Comparison of ENCODE assay signal across 15 cellular contexts in genomic region chr2:195037072-195037471, GRCh38.
A peak's percentile ranks its signal among the peaks of the same experiment; 100 is the strongest.
DNase-seq lines count a peak whose midpoint lies in the region; ATAC-seq and TF ChIP-seq lines count a peak whose summit lies in the region.
"Had no signal": no experiment of that assay in that cellular context is flagged by ENCODE, and none has a peak within 500 bp of the region (broad histone marks: within the 10 kb centered on the region; RNA-seq: fewer than 3 reads in every experiment).

No MANE protein-coding gene starts in this region.

- no peak for TF ChIP-seq EP300 in transverse colon (IDR thresholded peaks at IDR 0.05; ENCODE audit: low read depth)

- no peak overlapping the region for H3K9ac ChIP-seq in mammary epithelial cell (ENCODE audit: insufficient read depth, low read length)
- H3K9ac ChIP-seq: BLaER1 treated with 17β-estradiol and CSF1 and Interleukin-3, amounts not matched to agents 10 nM and 100 nM had no signal

- no peak overlapping the region for H3K27ac Mint-ChIP-seq in activated naive CD8-positive, alpha-beta T cell treated with anti-CD3 and anti-CD28 coated beads for 36 hours
- H3K27ac Mint-ChIP-seq: CD4-positive, alpha-beta T cell had no signal

- CTCF ChIA-PET in mammary epithelial cell (lab: Charles Lee; ENCODE audit: low non-redundant PET), result no interaction called here

- H3K79me2 ChIP-seq in mammary epithelial cell (ENCODE audit: insufficient read depth, low read length), result no peaks in the 10 kb centered on the region

- no peaks in the 10 kb centered on the region for H3K27me3 ChIP-seq in mammary epithelial cell (ENCODE audit: insufficient read depth, low read length)
- no peaks in the 10 kb centered on the region for H3K27me3 ChIP-seq in breast epithelium
- H3K27me3 ChIP-seq in foreskin keratinocyte, result no peaks in the 10 kb centered on the region
- H3K27me3 ChIP-seq in transverse colon, result no peaks in the 10 kb centered on the region
- H3K27me3 ChIP-seq: BLaER1 treated with 17β-estradiol and CSF1 and Interleukin-3, amounts not matched to agents 10 nM and 100 nM had no signal

- WGBS in mammary epithelial cell (ENCODE audit: low coverage, missing lambda C conversion rate), result 60% methylated on average over 2 of the region's 2 CpGs
- WGBS in transverse colon (ENCODE audit: low coverage in 1 of 2), 2 donors, result 40 to 53% methylated on average over 1 to 2 of the region's 2 CpGs

- H3K27ac ChIP-seq in mammary epithelial cell (ENCODE audit: insufficient read depth, low read depth, low read length) (no peak overlapping the region), breast epithelium (no peak overlapping the region), foreskin keratinocyte (no peak overlapping the region), transverse colon (no peak overlapping the region)
- H3K27ac ChIP-seq: BLaER1 treated with 17β-estradiol and CSF1 and Interleukin-3, amounts not matched to agents 10 nM and 100 nM had no signal

- no peaks in the 10 kb centered on the region for H3K4me1 Mint-ChIP-seq in activated naive CD8-positive, alpha-beta T cell treated with anti-CD3 and anti-CD28 coated beads for 36 hours

- H3K9me3 ChIP-seq in mammary epithelial cell (replicated peaks; ENCODE audit: insufficient read depth, low read length) (no peaks in the 10 kb centered on the region), breast epithelium (no peaks in the 10 kb centered on the region), mucosa of descending colon (no peaks in the 10 kb centered on the region), transverse colon (no peaks in the 10 kb centered on the region)
- H3K9me3 ChIP-seq: BLaER1 treated with 17β-estradiol and CSF1 and Interleukin-3, amounts not matched to agents 10 nM and 100 nM; HAP-1 had no signal

- intact Hi-C loops in mammary epithelial cell (cut with micrococcal nuclease), result no loop called here
- intact Hi-C loops in breast epithelium (cut with DNase I; ENCODE audit: low total_unique reads), result no loop called here
- intact Hi-C loops in mucosa of descending colon (cut with DNase I, micrococcal nuclease), result no loop called here
- intact Hi-C loops in transverse colon (cut with DNase I; ENCODE audit: low total_unique reads), result no loop called here

- H3K9me3 Mint-ChIP-seq in activated naive CD8-positive, alpha-beta T cell treated with anti-CD3 and anti-CD28 coated beads for 36 hours, result no peaks in the 10 kb centered on the region
- H3K9me3 Mint-ChIP-seq: CD4-positive, alpha-beta T cell had no signal

- H3K36me3 Mint-ChIP-seq in activated naive CD8-positive, alpha-beta T cell treated with anti-CD3 and anti-CD28 coated beads for 36 hours, result no peaks in the 10 kb centered on the region

- no peak overlapping the region for H3K4me2 ChIP-seq in mammary epithelial cell (ENCODE audit: insufficient read depth, low read depth, low read length)
- H3K4me2 ChIP-seq: BLaER1 treated with 17β-estradiol and CSF1 and Interleukin-3, amounts not matched to agents 10 nM and 100 nM had no signal

- H3K4me1 ChIP-seq in mammary epithelial cell (ENCODE audit: insufficient read depth, low read length) (no peaks in the 10 kb centered on the region), breast epithelium (no peaks in the 10 kb centered on the region), foreskin keratinocyte (no peaks in the 10 kb centered on the region), mucosa of descending colon (ENCODE audit: low read depth) (no peaks in the 10 kb centered on the region), transverse colon (no peaks in the 10 kb centered on the region)
- H3K4me1 ChIP-seq: HAP-1 had no signal

- no peaks in the 10 kb centered on the region for H4K20me1 ChIP-seq in mammary epithelial cell (ENCODE audit: insufficient read depth, low read length)
- H4K20me1 ChIP-seq: BLaER1 treated with 17β-estradiol and CSF1 and Interleukin-3, amounts not matched to agents 10 nM and 100 nM had no signal

- TF ChIP-seq CTCF in mammary epithelial cell (conservative IDR thresholded peaks at IDR 0.05 in 1 of 2, IDR thresholded peaks at IDR 0.05 in 1 of 2; ENCODE audit: extremely low read depth in 1 of 2, insufficient read depth in 1 of 2, low read depth in 1 of 2, low read length in 2 of 2), result no peak
- TF ChIP-seq CTCF in breast epithelium (IDR thresholded peaks at IDR 0.05), result no peak
- no peak for TF ChIP-seq CTCF in foreskin keratinocyte (conservative IDR thresholded peaks at IDR 0.05)
- TF ChIP-seq CTCF in mucosa of descending colon (IDR thresholded peaks at IDR 0.05), result no peak
- TF ChIP-seq CTCF in transverse colon (IDR thresholded peaks at IDR 0.05), result no peak

- dilution Hi-C loops in mammary epithelial cell (cut with HindIII; ENCODE audit: low sequenced_read_pairs), result no loop called here

- no TSS peak for BruUV-seq in mammary epithelial cell (replicated peaks; lab: Mats Ljungman, UMichigan)

- in situ Hi-C loops in mammary epithelial cell (cut with MboI; ENCODE audit: low sequenced_read_pairs in 2 of 2), result no loop called here
- in situ Hi-C loops in transverse colon (cut with MboI; ENCODE audit: low pct_ligation_motif_present in 1 of 4, low pct_unique_long_range_greater_than_20kb in 1 of 4, low sequenced_read_pairs in 3 of 4), result no loop called here

- no peaks in the 10 kb centered on the region for H3K36me3 ChIP-seq in mammary epithelial cell (ENCODE audit: insufficient read depth, low read length)
- peaks cover 4% of the 10 kb centered on the region for H3K36me3 ChIP-seq in breast epithelium
- no peaks in the 10 kb centered on the region for H3K36me3 ChIP-seq in mucosa of descending colon (ENCODE audit: low read depth)
- no peaks in the 10 kb centered on the region for H3K36me3 ChIP-seq in transverse colon
- H3K36me3 ChIP-seq: BLaER1 treated with 17β-estradiol and CSF1 and Interleukin-3, amounts not matched to agents 10 nM and 100 nM; HAP-1 had no signal

- DNase-seq in mammary epithelial cell (no peak), breast epithelium (ENCODE audit: low spot score in 2 of 2) (no peak), foreskin keratinocyte (peak in 1 of 2 donors; percentile 20), mucosa of descending colon (peak in 1 of 3 donors; percentile 16), transverse colon (peak; percentile 21), NCI-H146 (lab: John Stamatoyannopoulos, UW) (no peak)
- no peak for DNase-seq in activated naive CD8-positive, alpha-beta T cell treated with anti-CD3 and anti-CD28 coated beads for 36 hours
- no peak for DNase-seq in activated CD4-positive, alpha-beta T cell treated with anti-CD3 and anti-CD28 coated beads for 1 hour
- DNase-seq: 8988T; ACHN; CD4-positive, alpha-beta T cell; DND-41; GDM1 had no signal

- ATAC-seq in foreskin keratinocyte (peak; percentile 16), mucosa of descending colon (peak; percentile 55)

- no peaks in the 10 kb centered on the region for H3K27me3 Mint-ChIP-seq in activated naive CD8-positive, alpha-beta T cell treated with anti-CD3 and anti-CD28 coated beads for 36 hours
- H3K27me3 Mint-ChIP-seq: CD4-positive, alpha-beta T cell had no signal

- H3K4me3 ChIP-seq in mammary epithelial cell (replicated peaks in 1 of 3; ENCODE audit: insufficient read depth in 1 of 3, low read depth in 2 of 3, low read length in 3 of 3) (no peak overlapping the region), breast epithelium (no peak overlapping the region), mucosa of descending colon (no peak overlapping the region), transverse colon (no peak overlapping the region)
- H3K4me3 ChIP-seq: BLaER1 treated with 17β-estradiol and CSF1 and Interleukin-3, amounts not matched to agents 10 nM and 100 nM; HAP-1 had no signal

- peak overlapping the region; percentile 67 for H2AFZ ChIP-seq in mammary epithelial cell (ENCODE audit: low read depth, low read length)

- no peak overlapping the region for H3K4me3 Mint-ChIP-seq in activated naive CD8-positive, alpha-beta T cell treated with anti-CD3 and anti-CD28 coated beads for 36 hours
- H3K4me3 Mint-ChIP-seq: CD4-positive, alpha-beta T cell had no signal

- TF ChIP-seq POLR2A in breast epithelium (IDR thresholded peaks at IDR 0.05) (no peak), transverse colon (IDR thresholded peaks at IDR 0.05) (no peak)
